10 cellular contexts compared by ENCODE assay signal in the genomic region with DNA sequence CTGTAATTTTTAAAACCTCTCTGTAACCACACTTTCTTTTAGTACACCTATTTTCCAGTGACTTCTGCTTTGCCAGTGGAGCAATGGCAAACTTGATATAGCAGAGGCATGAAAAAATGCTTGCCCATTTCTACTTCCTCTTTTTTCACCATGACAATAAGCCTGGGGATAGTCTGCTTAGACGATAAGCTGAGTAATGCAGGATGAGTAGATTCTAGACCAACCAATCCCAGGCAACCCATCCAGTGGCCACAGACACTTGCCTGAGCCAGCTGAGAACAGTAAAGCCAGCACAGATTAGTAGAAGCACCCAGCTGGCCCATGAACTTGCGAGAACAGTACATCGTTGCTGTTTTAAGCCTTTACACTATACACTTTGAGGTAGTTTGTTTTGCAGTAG. TPM values are rescaled to one million over a fixed set of nuclear protein-coding genes. Genes with fewer than 3 reads are reported as not detected.
DNase-seq lines count a peak whose midpoint lies in the region; ATAC-seq, FAIRE-seq and TF ChIP-seq lines count a peak whose summit lies in the region.
"Had no signal": no experiment of that assay in that cellular context is flagged by ENCODE, and none has a peak within 500 bp of the region (broad histone marks: within the 10 kb centered on the region; RNA-seq: fewer than 3 reads in every experiment).

No MANE protein-coding gene starts in this region.

- H3K36me3 ChIP-seq in naive thymus-derived CD4-positive, alpha-beta T cell (ENCODE audit: control insufficient read depth in 2 of 3, insufficient read depth in 3 of 3, low read length in 3 of 3): no peaks in the 10 kb centered on the region
- H3K36me3 ChIP-seq in spleen: no peaks in the 10 kb centered on the region

- H3K4me3 Mint-ChIP-seq in naive thymus-derived CD4-positive, alpha-beta T cell: no peak overlapping the region

- POLR2A ChIA-PET in naive thymus-derived CD4-positive, alpha-beta T cell (lab: Charles Lee): no interaction called here

- H3K27me3 ChIP-seq in naive thymus-derived CD4-positive, alpha-beta T cell (ENCODE audit: control insufficient read depth in 2 of 2, insufficient read depth in 2 of 2, low read length in 2 of 2): no peaks in the 10 kb centered on the region
- H3K27me3 ChIP-seq in spleen (replicated peaks in 1 of 7): no peaks in the 10 kb centered on the region

- 30 to 56% (median 39%) methylated on average over 3 of the region's 3 CpGs for WGBS in spleen, 5 donors

- H3K27ac ChIP-seq in naive thymus-derived CD4-positive, alpha-beta T cell (ENCODE audit: low read depth, low read length): no peak overlapping the region
- H3K27ac ChIP-seq in spleen: no peak overlapping the region

- peaks cover 0 to 1% (median 0%) of the 10 kb centered on the region in 11 donors for H3K9me3 Mint-ChIP-seq in naive thymus-derived CD4-positive, alpha-beta T cell

- H3K4me1 ChIP-seq in naive thymus-derived CD4-positive, alpha-beta T cell (ENCODE audit: control insufficient read depth in 2 of 2, insufficient read depth in 2 of 2, low read length in 2 of 2): no peaks in the 10 kb centered on the region
- H3K4me1 ChIP-seq in spleen: peaks cover 0 to 21% (median 0%) of the 10 kb centered on the region in 6 donors

- CTCF ChIA-PET in naive thymus-derived CD4-positive, alpha-beta T cell (lab: Charles Lee): no interaction called here

- peak overlapping the region in 1 of 9 donors; percentile 15 for H3K27ac Mint-ChIP-seq in naive thymus-derived CD4-positive, alpha-beta T cell

- FAIRE-seq in GM19239 (lab: Jason Lieb, UNC): no peak
- FAIRE-seq: A204.1 had no signal

- H3K36me3 Mint-ChIP-seq in naive thymus-derived CD4-positive, alpha-beta T cell: no peaks in the 10 kb centered on the region

- no peaks in the 10 kb centered on the region for H3K9me3 ChIP-seq in naive thymus-derived CD4-positive, alpha-beta T cell (ENCODE audit: control insufficient read depth in 2 of 3, low read length in 3 of 3)
- H3K9me3 ChIP-seq in spleen: no peaks in the 10 kb centered on the region

- 0 out of 2 replicates have a peak, but pooled peaks have one; percentile 30 for TF ChIP-seq POLR2A in Raji (IDR thresholded peaks at IDR 0.05; ENCODE audit: insufficient read depth, low read depth, low read length)
- TF ChIP-seq POLR2A in spleen (IDR thresholded peaks at IDR 0.05): no peak

- ATAC-seq in HG03097 (IDR thresholded peaks at IDR 0.05; ENCODE audit: low FRiP score, unreplicated experiment): peak; percentile 65
- peak; percentile 90 for ATAC-seq in naive thymus-derived CD4-positive, alpha-beta T cell

- no peaks in the 10 kb centered on the region for H3K27me3 Mint-ChIP-seq in naive thymus-derived CD4-positive, alpha-beta T cell

- TF ChIP-seq CTCF in spleen (IDR thresholded peaks at IDR 0.05 in 8 of 11, conservative IDR thresholded peaks at IDR 0.05 in 3 of 11): no peak

- no peak overlapping the region for H3K4me3 ChIP-seq in naive thymus-derived CD4-positive, alpha-beta T cell (ENCODE audit: low read length)
- no peak overlapping the region for H3K4me3 ChIP-seq in spleen

- H3K4me1 Mint-ChIP-seq in naive thymus-derived CD4-positive, alpha-beta T cell: no peaks in the 10 kb centered on the region

- DNase-seq in SIG-M5 treated with dmso at 0.1 percent for 504 hours (lab: John Stamatoyannopoulos, UW; ENCODE audit: unreplicated experiment) (peak; percentile 63), SIG-M5 (lab: John Stamatoyannopoulos, UW) (no peak), NCI-H1436 (lab: John Stamatoyannopoulos, UW) (no peak), spleen (no peak), GM19239 (ENCODE audit: insufficient read length, low spot score) (no peak)
- no peak for DNase-seq in naive thymus-derived CD4-positive, alpha-beta T cell

- intact Hi-C loops in naive thymus-derived CD4-positive, alpha-beta T cell (cut with micrococcal nuclease): no loop called here
- intact Hi-C loops in spleen (cut with DNase I; ENCODE audit: low total_unique reads): no loop called here

RNA-seq across cellular contexts. Expression of a gene that starts 37.5 kb away (rescaled TPM):
- total RNA-seq in naive thymus-derived CD4-positive, alpha-beta T cell: not detected
- polyA plus RNA-seq in naive thymus-derived CD4-positive, alpha-beta T cell: not detected
- not detected for total RNA-seq in spleen
- not detected for polyA plus RNA-seq in spleen
- polyA plus RNA-seq: esophagus had no signal
